20 cellular contexts compared by ENCODE assay signal in the genomic region with DNA sequence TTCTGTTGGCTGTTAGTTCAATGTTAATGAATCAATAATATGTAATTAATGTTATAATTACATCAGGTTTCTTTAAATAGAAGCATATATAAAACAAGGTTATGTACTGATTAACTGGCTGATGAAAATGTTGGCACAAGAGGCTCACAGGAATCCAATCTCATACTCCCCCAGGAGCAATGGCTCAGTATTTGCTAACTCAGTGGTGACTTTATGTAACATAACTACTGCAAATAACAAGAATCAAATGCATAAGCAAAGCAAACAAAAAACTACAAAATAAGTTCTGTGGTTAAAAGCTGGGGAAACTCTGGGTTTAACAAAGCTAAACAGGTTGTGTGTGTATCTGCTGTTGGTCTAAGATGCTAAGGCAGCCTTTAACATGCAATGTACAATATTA. TPM values are rescaled to one million over a fixed set of nuclear protein-coding genes. Genes with fewer than 3 reads are reported as not detected.
DNase-seq lines count a peak whose midpoint lies in the region; ATAC-seq, FAIRE-seq and TF ChIP-seq lines count a peak whose summit lies in the region.
"Had no signal": no experiment of that assay in that cellular context is flagged by ENCODE, and none has a peak within 500 bp of the region (broad histone marks: within the 10 kb centered on the region; RNA-seq: fewer than 3 reads in every experiment).

No MANE protein-coding gene starts in this region.

- H3K27me3 ChIP-seq in IMR-90 (ENCODE audit: control insufficient read depth, insufficient read depth, low read length) = no peaks in the 10 kb centered on the region

- peaks cover 52% of the 10 kb centered on the region for H3K36me3 Mint-ChIP-seq in activated naive CD8-positive, alpha-beta T cell treated with anti-CD3 and anti-CD28 coated beads, Interleukin-2, amount 50 U/mL, for 24 hours (ENCODE audit: low read depth)

- H3K27ac Mint-ChIP-seq in activated naive CD8-positive, alpha-beta T cell treated with anti-CD3 and anti-CD28 coated beads, Interleukin-2, amount 50 U/mL, for 24 hours = no peak overlapping the region
- H3K27ac Mint-ChIP-seq: H9 had no signal

- H3K4me3 ChIP-seq in A549 (no peak overlapping the region), IMR-90 (ENCODE audit: insufficient read depth, low read depth, low read length) (no peak overlapping the region)

- in situ Hi-C loops in IMR-90 (cut with MboI; ENCODE audit: low sequenced_read_pairs) = no loop called here

- H2BK120ac ChIP-seq in IMR-90 (ENCODE audit: low read depth, low read length) = no peak overlapping the region

- peaks cover 7% of the 10 kb centered on the region for H3K9me1 ChIP-seq in IMR-90 (ENCODE audit: insufficient read depth, low read length)

- peaks cover 3% of the 10 kb centered on the region; the same call in 1 of the 2 replicates for H4K20me1 ChIP-seq in IMR-90 (ENCODE audit: insufficient read depth, low read length)

- no peak overlapping the region for H4K8ac ChIP-seq in IMR-90 (ENCODE audit: low read depth in 2 of 2, low read length in 2 of 2)

- H3K4me2 ChIP-seq in A549 (peak overlapping the region; percentile 73), IMR-90 (ENCODE audit: low read depth, low read length) (no peak overlapping the region)

- peaks cover 5% of the 10 kb centered on the region for H3K4me1 Mint-ChIP-seq in activated naive CD8-positive, alpha-beta T cell treated with anti-CD3 and anti-CD28 coated beads, Interleukin-2, amount 50 U/mL, for 24 hours
- H3K4me1 Mint-ChIP-seq: H9 had no signal

- CTCF ChIA-PET in A549 (lab: Yijun Ruan, JAX) = interaction anchor here (0.6 to 3.2 kb wide), 4 partner anchors 28 to 260 kb away, joined by 3 to 12 read pairs (median 4); a partner anchor contains a TSS
- CTCF ChIA-PET in IMR-90 (lab: Yijun Ruan, JAX) = interaction anchor here (0.6 kb wide), 1 partner anchor 80 kb away, joined by 3 read pairs; no protein-coding TSS in a partner anchor

- H3K9me3 Mint-ChIP-seq in activated naive CD8-positive, alpha-beta T cell treated with anti-CD3 and anti-CD28 coated beads, Interleukin-2, amount 50 U/mL, for 24 hours = no peaks in the 10 kb centered on the region
- H3K9me3 Mint-ChIP-seq: H9 had no signal

- H4K91ac ChIP-seq in IMR-90 (ENCODE audit: insufficient read depth, low read depth, low read length) = no peak overlapping the region

- H3K14ac ChIP-seq in IMR-90 (replicated peaks; ENCODE audit: low read depth, low read length) = no peak overlapping the region

- no peak overlapping the region for H2AK5ac ChIP-seq in IMR-90 (ENCODE audit: low read depth, low read length)

- H3K56ac ChIP-seq in IMR-90 (ENCODE audit: extremely low read depth, insufficient read depth, low read length) = no peak overlapping the region

- no peak overlapping the region for H3K9ac ChIP-seq in IMR-90 (ENCODE audit: low read depth, low read length)

- H3K79me1 ChIP-seq in IMR-90 (ENCODE audit: low read depth in 1 of 2, low read length in 2 of 2) = peaks cover 0 to 4% of the 10 kb centered on the region in 2 experiments; a peak in 1 of 4 replicates

- no peaks in the 10 kb centered on the region for H3K9me3 ChIP-seq in A549
- no peaks in the 10 kb centered on the region for H3K9me3 ChIP-seq in IMR-90 (ENCODE audit: control insufficient read depth, insufficient read depth, low read length)

- H3K36me3 ChIP-seq in IMR-90 (ENCODE audit: control insufficient read depth, insufficient read depth, low read length) = peaks cover 11% of the 10 kb centered on the region

- no peak overlapping the region for H3K4ac ChIP-seq in IMR-90 (ENCODE audit: low read depth, low read length)

- no peak for TF ChIP-seq EP300 in A549 (IDR thresholded peaks at IDR 0.05)

- peaks cover 34% of the 10 kb centered on the region for H3K4me1 ChIP-seq in A549
- H3K4me1 ChIP-seq in IMR-90 (ENCODE audit: control insufficient read depth, insufficient read depth, low read length) = peaks cover 3% of the 10 kb centered on the region; the same call in 1 of the 2 replicates

- H2AFZ ChIP-seq in IMR-90 (replicated peaks; ENCODE audit: low read length, poor library complexity) = no peak overlapping the region

- ATAC-seq in A549 (peak; percentile 66 to 76; a peak in 5 of 6 replicates), IMR-90 (ENCODE audit: low read depth) (peak; percentile 44)
- no peak for ATAC-seq in activated naive CD8-positive, alpha-beta T cell treated with anti-CD3 and anti-CD28 coated beads, Interleukin-2, amount 50 U/mL, for 24 hours
- ATAC-seq: SK-N-SH treated with all-trans-retinoic acid at 6 μM for 48 hours had no signal

- H2BK5ac ChIP-seq in IMR-90 (ENCODE audit: low read depth, low read length, poor library complexity, severe bottlenecking) = no peak overlapping the region

- no peak for TF ChIP-seq CTCF in A549 (IDR thresholded peaks at IDR 0.05)
- no peak for TF ChIP-seq CTCF in IMR-90 (conservative IDR thresholded peaks at IDR 0.05; ENCODE audit: low read depth, low read length)

- no peak overlapping the region for H3K4me3 Mint-ChIP-seq in activated naive CD8-positive, alpha-beta T cell treated with anti-CD3 and anti-CD28 coated beads, Interleukin-2, amount 50 U/mL, for 24 hours
- H3K4me3 Mint-ChIP-seq: H9 had no signal

- H3K27ac ChIP-seq in A549 (peak overlapping the region; percentile 66 to 78; a peak in 5 of 6 replicates), IMR-90 (ENCODE audit: insufficient read depth, low read length) (no peak overlapping the region)
- H3K27ac ChIP-seq: C4-2B had no signal

- H4K5ac ChIP-seq in IMR-90 (ENCODE audit: low read depth, low read length) = no peak overlapping the region

- H3K23ac ChIP-seq in IMR-90 (ENCODE audit: low read depth, low read length) = no peak overlapping the region

- DNase-seq in A549 (ENCODE audit: low read depth in 1 of 2, low spot score in 1 of 2) (peak in 1 of 2 experiments; percentile 17), IMR-90 (peak; percentile 2), fibroblast of gingiva (ENCODE audit: low read depth) (peak; percentile 39), kidney tubule cell (ENCODE audit: low spot score) (peak; percentile 26), cerebellar cortex (ENCODE audit: low spot score) (no peak), HUDEP-2 (lab: John Stamatoyannopoulos, UW; ENCODE audit: unreplicated experiment in 76 of 76) (no peak)
- no peak for DNase-seq in activated naive CD8-positive, alpha-beta T cell treated with anti-CD3 and anti-CD28 coated beads, Interleukin-2, amount 50 U/mL, for 24 hours
- DNase-seq: DMS79 treated with DMSO at 0.1 percent for 48 hours, H9, NCI-H1105 treated with DMSO at 0.1 percent for 48 hours, NCI-H1694 treated with DMSO at 0.1 percent for 48 hours, NCI-H2107, NCI-H2227 treated with DMSO at 0.1 percent for 48 hours, NCI-H510A treated with DMSO at 0.1 percent for 48 hours, NCI-H774, SHP77 treated with DMSO at 0.1 percent for 48 hours had no signal

- peak; percentile 61 for FAIRE-seq in A549 (lab: Jason Lieb, UNC)
- FAIRE-seq: A204.1, HTR-8/SVneo had no signal

- intact Hi-C loops in IMR-90 (cut with micrococcal nuclease) = no loop called here

- no peak overlapping the region for H2BK15ac ChIP-seq in IMR-90 (ENCODE audit: low read depth, low read length)

- H2AK9ac ChIP-seq in IMR-90 (replicated peaks; ENCODE audit: low read depth, low read length, poor library complexity) = no peak overlapping the region

- no peak overlapping the region for H3K18ac ChIP-seq in IMR-90 (ENCODE audit: low read depth, low read length)

- H2BK20ac ChIP-seq in IMR-90 (ENCODE audit: low read depth, low read length) = no peak overlapping the region

- TF ChIP-seq POLR2A in A549 (IDR thresholded peaks at IDR 0.05; ENCODE audit: low read length) = no peak
- no peak for TF ChIP-seq POLR2A in IMR-90 (IDR thresholded peaks at IDR 0.05; ENCODE audit: low read depth, low read length)

- BruUV-seq in IMR-90 (replicated peaks; lab: Mats Ljungman, UMichigan) = no TSS peak

- POLR2A ChIA-PET in A549 (lab: Yijun Ruan, JAX) (no interaction called here), IMR-90 (lab: Charles Lee; ENCODE audit: unreplicated experiment) (no interaction called here)

- dilution Hi-C loops in IMR-90 (cut with HindIII; ENCODE audit: low sequenced_read_pairs, unreplicated experiment) = no loop called here

- H3K27me3 Mint-ChIP-seq in activated naive CD8-positive, alpha-beta T cell treated with anti-CD3 and anti-CD28 coated beads, Interleukin-2, amount 50 U/mL, for 24 hours = no peaks in the 10 kb centered on the region

- TF ChIP-seq RAD21 in A549 (conservative IDR thresholded peaks at IDR 0.05 in 1 of 2, IDR thresholded peaks at IDR 0.05 in 1 of 2) (no peak), IMR-90 (IDR thresholded peaks at IDR 0.05; ENCODE audit: low read length) (no peak)

TF ChIP-seq in A549, 52 proteins besides CTCF, POLR2A, EP300 and RAD21:
- TF ChIP-seq CEBPB (IDR thresholded peaks at IDR 0.05) (peak in 1 of 2 experiments; percentile 64; a peak in 2 of 4 replicates), NR3C1 (IDR thresholded peaks at IDR 0.05) (no peak), JUN (IDR thresholded peaks at IDR 0.05) (no peak)
TF ChIP-seq in A549: peak in this region for 1.

TF ChIP-seq in IMR-90, 13 proteins besides CTCF, POLR2A, EP300 and RAD21:
- TF ChIP-seq FOS (IDR thresholded peaks at IDR 0.05; ENCODE audit: low read depth, low read length) (no peak), MXI1 (IDR thresholded peaks at IDR 0.05; ENCODE audit: borderline replicate concordance, low read depth, low read length) (no peak), NFE2L2 (IDR thresholded peaks at IDR 0.05; ENCODE audit: low read depth, low read length) (no peak), CEBPB (IDR thresholded peaks at IDR 0.05; ENCODE audit: low read depth, low read length) (no peak)

RNA-seq across cellular contexts. Expression of a gene that starts 27.7 kb away (rescaled TPM):
- 11.6 and 15.1 TPM in 2 replicates for polyA plus RNA-seq in A549 (2011; rRNA removed)
- polyA plus RNA-seq in A549 (2012; cell fraction: cytosol; rRNA removed) = 1.3 and 1.7 TPM in 2 replicates
- polyA plus RNA-seq in A549 (2012; cell fraction: nucleus; rRNA removed) = 0.82 and 1.1 TPM in 2 replicates
- 6.6 to 8.0 TPM (median 7.3 TPM) in 3 replicates for polyA plus RNA-seq in A549 (2017; fragmentation: RNase III; extraction: RNeasy Plus Mini Kit Qiagen cat#74134 plus additional on column Dnase treatment)
- polyA minus RNA-seq in A549 (2011; rRNA and poly(A)+ RNA removed) = 2.1 and 2.5 TPM in 2 replicates
- total RNA-seq in IMR-90 (2012; rRNA removed) = 10.0 and 15.8 TPM in 2 replicates
- polyA plus RNA-seq in IMR-90 (2012; rRNA removed) = 3.4 and 4.9 TPM in 2 replicates
- 0.44 and 0.78 TPM in 2 replicates for polyA plus RNA-seq in IMR-90 (2012; cell fraction: cytosol; rRNA removed)
- 0.24 and 3.0 TPM in 2 replicates for polyA plus RNA-seq in IMR-90 (2012; cell fraction: nucleus; rRNA removed; ENCODE audit: low replicate concordance)

Comparison
In these comparisons a context has a peak if more than half of its experiments do, and no peak if none do; other contexts are left out.
1. DNase-seq: peak in IMR-90 (single experiment), fibroblast of gingiva (single experiment) and kidney tubule cell (single experiment); none in activated naive CD8-positive, alpha-beta T cell treated with anti-CD3 and anti-CD28 coated beads, Interleukin-2, amount 50 U/mL, for 24 hours (single experiment), cerebellar cortex (single experiment) and HUDEP-2 (0 of 76).